In genomic region chr6:29752451-29753308, GRCh38 we compare ENCODE assay signal across 9 cellular contexts. TPM values are rescaled to one million over a fixed set of nuclear protein-coding genes. Genes with fewer than 3 reads are reported as not detected.
DNase-seq lines count a peak whose midpoint lies in the region; ATAC-seq, FAIRE-seq and TF ChIP-seq lines count a peak whose summit lies in the region.
"Had no signal": no experiment of that assay in that cellular context is flagged by ENCODE, and none has a peak within 500 bp of the region (broad histone marks: within the 10 kb centered on the region; RNA-seq: fewer than 3 reads in every experiment).

No MANE protein-coding gene starts in this region.

- H3K36me3 ChIP-seq in NT2/D1 (ENCODE audit: insufficient read depth, insufficient read length, low read length) (no peaks in the 10 kb centered on the region), endothelial cell of umbilical vein (ENCODE audit: control insufficient read depth in 2 of 2, extremely low read depth in 1 of 2, insufficient read depth in 2 of 2, low read length in 2 of 2) (no peaks in the 10 kb centered on the region)

- H3K4me1 ChIP-seq in NT2/D1 (ENCODE audit: insufficient read depth, insufficient read length) (peaks cover under 1% of the 10 kb centered on the region), endothelial cell of umbilical vein (ENCODE audit: control insufficient read depth, extremely low read depth, insufficient read depth, low read length) (peaks cover 21% of the 10 kb centered on the region)

- H3K27me3 ChIP-seq in NT2/D1 (ENCODE audit: insufficient read depth, insufficient read length) (peaks cover 50% of the 10 kb centered on the region), endothelial cell of umbilical vein (ENCODE audit: control insufficient read depth in 2 of 2, insufficient read depth in 2 of 2, low read length in 2 of 2) (peaks cover 8 to 26% of the 10 kb centered on the region in 2 experiments)

- no peaks in the 10 kb centered on the region for H3K9me3 ChIP-seq in NT2/D1 (ENCODE audit: insufficient read depth, low read length)
- no peaks in the 10 kb centered on the region for H3K9me3 ChIP-seq in endothelial cell of umbilical vein (replicated peaks; ENCODE audit: control insufficient read depth, insufficient read depth, low read length)

- peak overlapping the region; percentile 78 to 96 (median 94) for H3K27ac Mint-ChIP-seq in CD14-positive monocyte

- H3K79me2 ChIP-seq in endothelial cell of umbilical vein (ENCODE audit: control insufficient read depth, insufficient read depth, low read length): peaks cover 1% of the 10 kb centered on the region

- H4K20me1 ChIP-seq in endothelial cell of umbilical vein (replicated peaks; ENCODE audit: control insufficient read depth, extremely low read depth, insufficient read depth, low read length): no peaks in the 10 kb centered on the region

- intact Hi-C loops in CD14-positive monocyte (cut with micrococcal nuclease) (loop anchor here (2.0 to 5.0 kb wide), 3 partner anchors 14 to 100 kb away; no protein-coding TSS in a partner anchor), endothelial cell of umbilical vein (cut with micrococcal nuclease) (loop anchor here (1.0 to 5.0 kb wide), 8 partner anchors 11 to 308 kb away; partner anchors contain the start of gene POLR1H)

- no peaks in the 10 kb centered on the region for H3K9me1 ChIP-seq in endothelial cell of umbilical vein (replicated peaks; ENCODE audit: control insufficient read depth, extremely low read depth, insufficient read depth, low read length)

- H3K4me2 ChIP-seq in endothelial cell of umbilical vein (ENCODE audit: insufficient read depth, low read length): peak overlapping the region; percentile 75

- dilution Hi-C loops in endothelial cell of umbilical vein (cut with MboI; ENCODE audit: extremely low pct_ligation_motif_present, low sequenced_read_pairs): no loop called here

- H3K9me3 Mint-ChIP-seq in CD14-positive monocyte: peaks cover 0 to 4% (median 0%) of the 10 kb centered on the region in 7 donors

- peak overlapping the region; percentile 76 for H3K27ac ChIP-seq in endothelial cell of umbilical vein (ENCODE audit: insufficient read depth, low read depth, low read length)

- peaks cover 38% of the 10 kb centered on the region for H3K4me1 Mint-ChIP-seq in CD14-positive monocyte

- POLR2A ChIA-PET in endothelial cell of umbilical vein (lab: Charles Lee): no interaction called here

- peak; percentile 82 for DNase-seq in CD14-positive monocyte (ENCODE audit: low spot score)
- peak; percentile 81 for DNase-seq in NT2/D1 (ENCODE audit: low read depth, low spot score)
- peak; percentile 89 for DNase-seq in activated CD8-positive, alpha-beta memory T cell treated with anti-CD3 and anti-CD28 coated beads, Interleukin-2, amount 50 U/mL, for 48 hours
- peak; percentile 92 for DNase-seq in endothelial cell of umbilical vein (ENCODE audit: low read depth, low spot score)
- peak; percentile 88 for DNase-seq in midbrain (lab: John Stamatoyannopoulos, UW)
- peak; percentile 68 to 70 for DNase-seq in stimulated activated CD8-positive, alpha-beta memory T cell treated with anti-CD3 and anti-CD28 coated beads, Interleukin-15, amount 100 ng/mL, for 48 hours (ENCODE audit: low read depth in 2 of 2)

- H3K27me3 Mint-ChIP-seq in CD14-positive monocyte (ENCODE audit: low read depth in 3 of 3): peaks cover 4 to 9% (median 8%) of the 10 kb centered on the region in 3 donors

- peak; percentile 95 for FAIRE-seq in endothelial cell of umbilical vein (lab: Jason Lieb, UNC)
- FAIRE-seq: islet of Langerhans had no signal

- peak; percentile 59 for ATAC-seq in GM19328 (IDR thresholded peaks at IDR 0.05; ENCODE audit: unreplicated experiment)
- ATAC-seq in HG03469 (IDR thresholded peaks at IDR 0.05; ENCODE audit: unreplicated experiment): peak; percentile 52

- H2AFZ ChIP-seq in endothelial cell of umbilical vein (ENCODE audit: low read depth, low read length): peak overlapping the region; percentile 99

- H3K36me3 Mint-ChIP-seq in CD14-positive monocyte: peaks cover 0 to 14% of the 10 kb centered on the region in 2 donors

- CTCF ChIA-PET in endothelial cell of umbilical vein (lab: Charles Lee): interaction anchor here (0.9 to 3.1 kb wide), 5 partner anchors 11 to 82 kb away, joined by 3 to 19 read pairs (median 5); no protein-coding TSS in a partner anchor

- H3K4me3 Mint-ChIP-seq in CD14-positive monocyte: peak overlapping the region; percentile 97 to 98

- TSS peak; percentile 73 for BruUV-seq in endothelial cell of umbilical vein (replicated peaks; lab: Mats Ljungman, UMichigan)

- peak overlapping the region; percentile 53 for H3K4me3 ChIP-seq in NT2/D1 (ENCODE audit: insufficient read length, low read depth)
- peak overlapping the region; percentile 48 to 96 (median 82) for H3K4me3 ChIP-seq in endothelial cell of umbilical vein (replicated peaks in 1 of 3; ENCODE audit: insufficient read depth in 1 of 3, low read depth in 1 of 3, low read length in 3 of 3)

- TF ChIP-seq CTCF in CD14-positive monocyte (IDR thresholded peaks at IDR 0.05) (peak; percentile 98), endothelial cell of umbilical vein (IDR thresholded peaks at IDR 0.05; ENCODE audit: extremely low read depth in 1 of 2, insufficient read depth in 1 of 2, low read depth in 1 of 2, low read length in 2 of 2) (peak; percentile 99 to 100)

- peak; percentile 47 for TF ChIP-seq POLR2A in endothelial cell of umbilical vein (IDR thresholded peaks at IDR 0.05; ENCODE audit: low read depth, low read length)

- peak overlapping the region; percentile 64 for H3K9ac ChIP-seq in NT2/D1 (ENCODE audit: insufficient read length, low read depth)
- peak overlapping the region; percentile 80 for H3K9ac ChIP-seq in endothelial cell of umbilical vein (replicated peaks; ENCODE audit: extremely low read depth, insufficient read depth, low read length)

TF ChIP-seq in endothelial cell of umbilical vein, 7 proteins besides CTCF, POLR2A, EP300 and RAD21:
- TF ChIP-seq MAX (IDR thresholded peaks at IDR 0.05; ENCODE audit: insufficient read depth, insufficient read length) (no peak), MYC (IDR thresholded peaks at IDR 0.05; ENCODE audit: low read depth, low read length) (peak; percentile 61), POLR2AphosphoS5 (IDR thresholded peaks at IDR 0.05; ENCODE audit: insufficient read depth, low read depth, low read length) (peak; percentile 52), FOS (IDR thresholded peaks at IDR 0.05; ENCODE audit: borderline replicate concordance, insufficient read depth, low read length) (no peak)

RNA-seq across cellular contexts. Expression of gene HLA-F, which starts 29.4 kb away (rescaled TPM):
- polyA plus RNA-seq in CD14-positive monocyte (100 to 1,000 TPM; 283 to 394 TPM), endothelial cell of umbilical vein (1.5 and 1.8 TPM in 2 replicates)
- total RNA-seq in endothelial cell of umbilical vein: 1.6 and 2.8 TPM in 2 replicates
- polyA plus RNA-seq in endothelial cell of umbilical vein (2011; cell fraction: cytosol; rRNA removed): 0.63 and 0.95 TPM in 2 replicates
- polyA plus RNA-seq in endothelial cell of umbilical vein (2011; cell fraction: nucleus; rRNA removed): 3.8 and 5.5 TPM in 2 replicates
- 1.1 and 1.7 TPM in 2 replicates for polyA plus RNA-seq in endothelial cell of umbilical vein (2012)
- polyA minus RNA-seq in endothelial cell of umbilical vein: 2.4 and 4.2 TPM in 2 replicates
- polyA minus RNA-seq in endothelial cell of umbilical vein (2011; cell fraction: cytosol; rRNA and poly(A)+ RNA removed): not detected
- 0.43 and 2.3 TPM in 2 replicates for polyA minus RNA-seq in endothelial cell of umbilical vein (2011; cell fraction: nucleus; rRNA and poly(A)+ RNA removed)

Comparison
In these comparisons a context has a peak if more than half of its experiments do, and no peak if none do; other contexts are left out.
1. Peak in every context shown above with its lines: DNase-seq, ATAC-seq, H3K4me3 ChIP-seq and H3K27ac ChIP-seq.
2. RNA of gene HLA-F, which starts 29.4 kb away (polyA plus RNA-seq): 283 to 394 TPM in CD14-positive monocyte; 0.63 to 5.5 TPM in endothelial cell of umbilical vein; every median in the first group is over 10 times any median in the second.